ENCODE assay signal across 8 cellular contexts in the genomic region with DNA sequence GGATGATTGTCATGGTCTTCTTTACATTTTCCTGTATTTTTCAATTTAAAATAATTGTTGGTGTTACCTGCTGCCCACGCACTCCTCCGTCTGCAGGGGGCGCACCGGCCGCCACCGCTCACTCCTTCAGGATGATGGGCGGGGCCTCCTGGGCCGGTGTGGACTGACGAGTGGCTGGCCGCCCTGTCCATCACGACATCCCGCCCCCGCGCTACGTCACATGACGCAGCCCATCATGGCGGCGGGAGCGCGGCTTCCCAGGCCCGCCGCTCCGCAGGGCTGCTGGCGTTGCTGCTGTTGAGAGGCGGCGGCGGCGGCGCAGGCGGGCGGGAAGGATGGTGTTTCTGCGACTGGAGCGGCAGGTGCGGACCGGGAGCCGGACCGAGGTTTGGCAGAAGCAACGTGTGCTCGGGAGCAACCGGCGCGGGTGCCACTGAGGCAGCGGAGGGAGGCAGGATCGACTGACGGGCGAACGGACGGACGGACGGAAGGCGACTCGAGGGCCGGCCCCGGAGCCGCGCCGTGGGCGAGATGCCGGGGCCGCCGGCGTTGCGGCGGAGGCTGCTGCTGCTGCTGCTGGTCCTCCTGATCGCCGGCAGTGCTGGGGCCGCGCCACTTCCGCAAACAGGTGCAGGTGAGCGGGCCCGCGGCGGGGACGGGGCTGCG. TPM values are rescaled to one million over a fixed set of nuclear protein-coding genes. Genes with fewer than 3 reads are reported as not detected.
DNase-seq lines count a peak whose midpoint lies in the region; TF ChIP-seq lines count a peak whose summit lies in the region.

A gene (plus strand): TSS at position 216 of the 666 bp plus-strand sequence. CDS start 316 bp downstream, at position 532.

- intact Hi-C loops in Caco-2 (cut with micrococcal nuclease; ENCODE audit: unreplicated experiment): loop anchor here (1.0 kb wide), 3 partner anchors 25 to 85 kb away; no protein-coding TSS in a partner anchor

- DNase-seq in Caco-2 (peak; percentile 92 to 98), GM20000 (ENCODE audit: low spot score) (peak; percentile 98), HT1080 (ENCODE audit: low read depth) (peak; percentile 85), NOMO-1 treated with dmso at 0.1 percent for 144 hours (lab: John Stamatoyannopoulos, UW; ENCODE audit: unreplicated experiment) (peak; percentile 81), mesenteric fat pad (ENCODE audit: low spot score) (peak; percentile 99)
- peak; percentile 90 to 99 (median 97) for DNase-seq in activated CD8-positive, alpha-beta memory T cell treated with anti-CD3 and anti-CD28 coated beads for 48 hours (ENCODE audit: low read depth in 2 of 3, low spot score in 2 of 3)
- peak; percentile 98 for DNase-seq in stimulated activated CD8-positive, alpha-beta memory T cell treated with anti-CD3 and anti-CD28 coated beads, Interleukin-15, amount 100 ng/mL, for 24 hours (ENCODE audit: low read depth)

- H3K36me3 ChIP-seq in Caco-2 (ENCODE audit: control insufficient read depth, insufficient read depth, low read length) (no peaks in the 10 kb centered on the region), endocrine pancreas (ENCODE audit: control insufficient read depth, insufficient read depth, low read length) (no peaks in the 10 kb centered on the region)

- peak within 1 kb of the TSS; percentile 91 for H3K4me3 Mint-ChIP-seq in Caco-2 (ENCODE audit: unreplicated experiment)

- H3K9me3 Mint-ChIP-seq in Caco-2 (ENCODE audit: unreplicated experiment): peaks cover 9% of the 10 kb centered on the region

- BruUV-seq in Caco-2 (replicated peaks; lab: Mats Ljungman, UMichigan): no TSS peak

- peaks cover 9% of the 10 kb centered on the region for H3K36me3 Mint-ChIP-seq in Caco-2 (ENCODE audit: insufficient read depth, unreplicated experiment)

- POLR2A ChIA-PET in Caco-2 (lab: Charles Lee): interaction anchor here (0.6 kb wide), 1 partner anchor 1452 kb away, joined by 3 read pairs; a partner anchor contains a TSS

- H3K4me3 ChIP-seq in Caco-2 (ENCODE audit: low read depth, low read length) (peak within 1 kb of the TSS; percentile 99), endocrine pancreas (ENCODE audit: control insufficient read depth, insufficient read depth, low read length) (peak within 1 kb of the TSS; percentile 93)

- peak within 1 kb of the TSS; percentile 23 for H3K27ac Mint-ChIP-seq in Caco-2 (ENCODE audit: unreplicated experiment)

- no peaks in the 10 kb centered on the region for H3K27me3 ChIP-seq in Caco-2 (replicated peaks; ENCODE audit: control insufficient read depth, insufficient read depth, low read length)
- H3K27me3 ChIP-seq in endocrine pancreas (ENCODE audit: control insufficient read depth, insufficient read depth, low read length): no peaks in the 10 kb centered on the region

- H3K9ac ChIP-seq in endocrine pancreas (ENCODE audit: control insufficient read depth, insufficient read depth, low read length): peak within 1 kb of the TSS; percentile 79

- peak; percentile 89 to 90 for TF ChIP-seq CTCF in Caco-2 (IDR thresholded peaks at IDR 0.05; ENCODE audit: insufficient read depth in 1 of 2, low read depth in 1 of 2, low read length in 1 of 2, severe bottlenecking in 1 of 2, unreplicated experiment in 1 of 2)
- peak; percentile 86 for TF ChIP-seq CTCF in GM20000 (IDR thresholded peaks at IDR 0.05; ENCODE audit: extremely low read depth, missing control alignments)

- CTCF ChIA-PET in Caco-2 (lab: Charles Lee): interaction anchor here (0.8 to 1.9 kb wide), 3 partner anchors 27 to 85 kb away, joined by 3 to 8 read pairs (median 4); no protein-coding TSS in a partner anchor

- H3K27me3 Mint-ChIP-seq in Caco-2 (ENCODE audit: insufficient read depth, unreplicated experiment): no peaks in the 10 kb centered on the region

- H3K9me3 ChIP-seq in Caco-2: no peaks in the 10 kb centered on the region
- no peaks in the 10 kb centered on the region for H3K9me3 ChIP-seq in endocrine pancreas (ENCODE audit: control insufficient read depth, low read length)

- H3K4me1 Mint-ChIP-seq in Caco-2 (ENCODE audit: low read depth, unreplicated experiment): peaks cover 7% of the 10 kb centered on the region

- H3K4me1 ChIP-seq in Caco-2 (peaks cover 27% of the 10 kb centered on the region), endocrine pancreas (ENCODE audit: control insufficient read depth, insufficient read depth, low read length) (peaks cover 15% of the 10 kb centered on the region)

RNA-seq across cellular contexts. Expression of the gene that starts here (rescaled TPM):
- total RNA-seq in Caco-2 (2022) (21.9 and 22.3 TPM in 2 replicates), mesenteric fat pad (10.2 TPM)
- total RNA-seq in HT1080 (2014; rRNA removed; shearing (Covaris generic)): 7.1 and 8.0 TPM in 2 replicates
- polyA plus RNA-seq in HT1080 (2015; cell fraction: cytosol; rRNA removed): 6.1 and 7.6 TPM in 2 replicates
- 12.3 and 12.7 TPM in 2 replicates for polyA plus RNA-seq in HT1080 (2015; cell fraction: nucleus; rRNA removed)

Comparison
In these comparisons a context has a peak if more than half of its experiments do, and no peak if none do; other contexts are left out.
1. Peak in every context shown above with its lines: DNase-seq and H3K4me3 ChIP-seq.